In genomic region chr12:9334964-9335363, GRCh38 we compare ENCODE assay signal across 18 cellular contexts.
DNase-seq lines count a peak whose midpoint lies in the region; TF ChIP-seq lines count a peak whose summit lies in the region.
"Had no signal": no experiment of that assay in that cellular context is flagged by ENCODE, and none has a peak within 500 bp of the region (broad histone marks: within the 10 kb centered on the region; RNA-seq: fewer than 3 reads in every experiment).

No MANE protein-coding gene starts in this region.

- H3K27ac ChIP-seq in SK-N-MC (peak overlapping the region; percentile 98), esophagus squamous epithelium (peak overlapping the region in 3 of 4 donors; percentile 73 to 77 (median 76)), breast epithelium (no peak overlapping the region)
- H3K27ac ChIP-seq: BLaER1, GM23248 had no signal

- no peaks in the 10 kb centered on the region for H3K36me3 Mint-ChIP-seq in Caco-2 (ENCODE audit: insufficient read depth, unreplicated experiment)

- H3K9me3 ChIP-seq in Caco-2 (peaks cover 26% of the 10 kb centered on the region), SK-N-MC (ENCODE audit: low read depth, low read length) (no peaks in the 10 kb centered on the region), esophagus squamous epithelium (peaks cover 0 to 4% (median 0%) of the 10 kb centered on the region in 3 donors), breast epithelium (peaks cover 0 to 7% of the 10 kb centered on the region in 2 donors)

- H3K4me1 ChIP-seq in Caco-2 (peaks cover 13% of the 10 kb centered on the region), esophagus squamous epithelium (peaks cover 0 to 43% (median 6%) of the 10 kb centered on the region in 3 donors), breast epithelium (no peaks in the 10 kb centered on the region)
- H3K4me1 ChIP-seq: BLaER1, HAP-1 had no signal

- H3K4me1 Mint-ChIP-seq in Caco-2 (ENCODE audit: low read depth, unreplicated experiment), result peaks cover 6% of the 10 kb centered on the region

- DNase-seq in Caco-2 (no peak), SK-N-MC (ENCODE audit: low read depth, low spot score) (no peak), esophagus squamous epithelium (lab: John Stamatoyannopoulos, UW) (no peak), mesenteric fat pad (ENCODE audit: low spot score) (peak; percentile 64), breast epithelium (ENCODE audit: low spot score in 2 of 2) (no peak), NCI-H1436 treated with DMSO at 0.1 percent for 48 hours (lab: John Stamatoyannopoulos, UW) (no peak), HuH-7.5 (ENCODE audit: low spot score) (no peak)
- DNase-seq: 8988T; Calu3; CD4-positive, alpha-beta memory T cell; DMS 273 treated with DMSO at 0.1 percent for 48 hours; DMS53; DND-41; EL had no signal

- H3K4me3 ChIP-seq in Caco-2 (ENCODE audit: low read depth, low read length) (no peak overlapping the region), SK-N-MC (no peak overlapping the region), esophagus squamous epithelium (no peak overlapping the region), breast epithelium (no peak overlapping the region)
- H3K4me3 ChIP-seq: BLaER1, GM12878, GM23248, HAP-1 had no signal

- peaks cover 31% of the 10 kb centered on the region for H3K9me3 Mint-ChIP-seq in Caco-2 (ENCODE audit: unreplicated experiment)

- H3K36me3 ChIP-seq in Caco-2 (ENCODE audit: control insufficient read depth, insufficient read depth, low read length) (no peaks in the 10 kb centered on the region), SK-N-MC (ENCODE audit: insufficient read depth, low read length) (no peaks in the 10 kb centered on the region), esophagus squamous epithelium (no peaks in the 10 kb centered on the region), breast epithelium (no peaks in the 10 kb centered on the region)
- H3K36me3 ChIP-seq: HAP-1 had no signal

- H3K4me3 Mint-ChIP-seq in Caco-2 (ENCODE audit: unreplicated experiment), result no peak overlapping the region
- H3K4me3 Mint-ChIP-seq: CD4-positive, alpha-beta memory T cell had no signal

- H3K27me3 Mint-ChIP-seq in Caco-2 (ENCODE audit: insufficient read depth, unreplicated experiment), result no peaks in the 10 kb centered on the region
- H3K27me3 Mint-ChIP-seq: CD4-positive, alpha-beta memory T cell had no signal

- H3K27me3 ChIP-seq in Caco-2 (replicated peaks; ENCODE audit: control insufficient read depth, insufficient read depth, low read length) (no peaks in the 10 kb centered on the region), esophagus squamous epithelium (no peaks in the 10 kb centered on the region), breast epithelium (no peaks in the 10 kb centered on the region)
- H3K27me3 ChIP-seq: BLaER1 had no signal

- no TSS peak for BruUV-seq in Caco-2 (replicated peaks; lab: Mats Ljungman, UMichigan)

- H3K9ac ChIP-seq in SK-N-MC (ENCODE audit: insufficient read length), result no peak overlapping the region
- H3K9ac ChIP-seq: BLaER1, GM23248 had no signal

- TF ChIP-seq CTCF in Caco-2 (IDR thresholded peaks at IDR 0.05; ENCODE audit: insufficient read depth in 1 of 2, low read depth in 1 of 2, low read length in 1 of 2, severe bottlenecking in 1 of 2, unreplicated experiment in 1 of 2), result no peak
- no peak for TF ChIP-seq CTCF in esophagus squamous epithelium (IDR thresholded peaks at IDR 0.05)
- TF ChIP-seq CTCF in breast epithelium (IDR thresholded peaks at IDR 0.05), result no peak

- CTCF ChIA-PET in Caco-2 (lab: Charles Lee), result interaction anchor here (0.9 kb wide), 1 partner anchor 37 kb away, joined by 3 read pairs; no protein-coding TSS in a partner anchor

- peak overlapping the region; percentile 30 for H3K27ac Mint-ChIP-seq in Caco-2 (ENCODE audit: unreplicated experiment)

- intact Hi-C loops in Caco-2 (cut with micrococcal nuclease; ENCODE audit: unreplicated experiment) (loop anchor here (10.0 kb wide), 1 partner anchor 270 kb away; the partner anchor contains the start of gene KLRB1), esophagus squamous epithelium (cut with DNase I) (no loop called here), breast epithelium (cut with DNase I; ENCODE audit: low total_unique reads) (no loop called here)

- WGBS in esophagus squamous epithelium, 2 donors, result 67 to 84% methylated on average over 1 to 2 of the region's 5 CpGs

- POLR2A ChIA-PET in Caco-2 (lab: Charles Lee), result no interaction called here

- TF ChIP-seq POLR2A in esophagus squamous epithelium (IDR thresholded peaks at IDR 0.05) (no peak), breast epithelium (IDR thresholded peaks at IDR 0.05) (no peak)

Comparison
In these comparisons a context has a peak if more than half of its experiments do, and no peak if none do; other contexts are left out.
1. H3K27ac ChIP-seq: peak in SK-N-MC (single experiment) and esophagus squamous epithelium (3 of 4); none in breast epithelium (0 of 2).